Comparison of ENCODE assay signal across 15 cellular contexts in genomic region chr16:23119570-23119969, GRCh38. TPM values are rescaled to one million over a fixed set of nuclear protein-coding genes. Genes with fewer than 3 reads are reported as not detected.
DNase-seq lines count a peak whose midpoint lies in the region; ATAC-seq and TF ChIP-seq lines count a peak whose summit lies in the region.
"Had no signal": no experiment of that assay in that cellular context is flagged by ENCODE, and none has a peak within 500 bp of the region (broad histone marks: within the 10 kb centered on the region; RNA-seq: fewer than 3 reads in every experiment).

No MANE protein-coding gene starts in this region.

- ATAC-seq in GM18519 (IDR thresholded peaks at IDR 0.05; ENCODE audit: low FRiP score, unreplicated experiment): no peak
- no peak for ATAC-seq in GM21737 (IDR thresholded peaks at IDR 0.05; ENCODE audit: unreplicated experiment)
- ATAC-seq: lower lobe of right lung, WTC11 had no signal

- DNase-seq in AG09319 (ENCODE audit: extremely low read depth, low read depth): peak; percentile 60
- DNase-seq in NCI-H2171 treated with DMSO at 0.1 percent for 48 hours (lab: John Stamatoyannopoulos, UW): peak; percentile 77
- DNase-seq in dedifferentiated amniotic fluid mesenchymal stem cell (ENCODE audit: extremely low spot score): peak; percentile 83
- DNase-seq in myocyte (ENCODE audit: low read depth): peak; percentile 26
- DNase-seq in hepatic stellate cell (ENCODE audit: low spot score): no peak
- no peak for DNase-seq in NCI-H748 (lab: John Stamatoyannopoulos, UW; ENCODE audit: unreplicated experiment)
- DNase-seq: activated CD8-positive, alpha-beta memory T cell treated with anti-CD3 and anti-CD28 coated beads, Interleukin-2, amount 50 U/mL, for 4 hours; dorsolateral prefrontal cortex; head of caudate nucleus; KG1; lower lobe of right lung; NCI-H1694 treated with DMSO at 0.1 percent for 48 hours had no signal

- TF ChIP-seq CTCF in AG09319 (IDR thresholded peaks at IDR 0.05; ENCODE audit: low read depth, low read length): no peak

RNA-seq across cellular contexts. Expression of gene USP31, which starts 29.7 kb away (rescaled TPM):
- total RNA-seq in myocyte: 4.0 and 4.9 TPM in 2 replicates
- 2.8 TPM for polyA plus RNA-seq in myocyte (2012)

Comparison
In these comparisons a context has a peak if more than half of its experiments do, and no peak if none do; other contexts are left out.
1. DNase-seq: peak in AG09319 (single experiment), NCI-H2171 treated with DMSO at 0.1 percent for 48 hours (single experiment), dedifferentiated amniotic fluid mesenchymal stem cell (single experiment) and myocyte (single experiment); none in hepatic stellate cell (single experiment) and NCI-H748 (single experiment).